In genomic region chr7:142301923-142302550, GRCh38 we compare ENCODE assay signal across 2 cellular contexts.
TF ChIP-seq lines count a peak whose summit lies in the region.

No MANE protein-coding gene starts in this region.

TF ChIP-seq in IMR-90, 13 proteins besides CTCF, POLR2A, EP300 and RAD21:
- TF ChIP-seq RCOR1 (IDR thresholded peaks at IDR 0.05; ENCODE audit: insufficient replicate concordance, low read length) = no peak
- no peak for TF ChIP-seq MAFK (IDR thresholded peaks at IDR 0.05; ENCODE audit: low read depth, low read length)
- no peak for TF ChIP-seq BHLHE40 (IDR thresholded peaks at IDR 0.05; ENCODE audit: low read depth, low read length)
- no peak for TF ChIP-seq FOS (IDR thresholded peaks at IDR 0.05; ENCODE audit: low read depth, low read length)
- no peak for TF ChIP-seq SMC3 (IDR thresholded peaks at IDR 0.05; ENCODE audit: low read depth, low read length)
- TF ChIP-seq, protein P1, sequence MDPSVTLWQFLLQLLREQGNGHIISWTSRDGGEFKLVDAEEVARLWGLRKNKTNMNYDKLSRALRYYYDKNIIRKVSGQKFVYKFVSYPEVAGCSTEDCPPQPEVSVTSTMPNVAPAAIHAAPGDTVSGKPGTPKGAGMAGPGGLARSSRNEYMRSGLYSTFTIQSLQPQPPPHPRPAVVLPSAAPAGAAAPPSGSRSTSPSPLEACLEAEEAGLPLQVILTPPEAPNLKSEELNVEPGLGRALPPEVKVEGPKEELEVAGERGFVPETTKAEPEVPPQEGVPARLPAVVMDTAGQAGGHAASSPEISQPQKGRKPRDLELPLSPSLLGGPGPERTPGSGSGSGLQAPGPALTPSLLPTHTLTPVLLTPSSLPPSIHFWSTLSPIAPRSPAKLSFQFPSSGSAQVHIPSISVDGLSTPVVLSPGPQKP (IDR thresholded peaks at IDR 0.05; ENCODE audit: borderline replicate concordance, low read depth, low read length) = no peak
- TF ChIP-seq CEBPB (IDR thresholded peaks at IDR 0.05; ENCODE audit: low read depth, low read length) = no peak
- TF ChIP-seq CHD1 (IDR thresholded peaks at IDR 0.05; ENCODE audit: low read depth, low read length) = no peak
- TF ChIP-seq MAZ (IDR thresholded peaks at IDR 0.05; ENCODE audit: borderline replicate concordance, low read depth, low read length) = no peak
- TF ChIP-seq MXI1 (IDR thresholded peaks at IDR 0.05; ENCODE audit: borderline replicate concordance, low read depth, low read length) = no peak
- no peak for TF ChIP-seq USF2 (IDR thresholded peaks at IDR 0.05; ENCODE audit: low read depth, low read length)
- no peak for TF ChIP-seq RFX5 (IDR thresholded peaks at IDR 0.05; ENCODE audit: low read depth, low read length)
- no peak for TF ChIP-seq NFE2L2 (IDR thresholded peaks at IDR 0.05; ENCODE audit: low read depth, low read length)
TF ChIP-seq in IMR-90: peak in this region for 0.

TF ChIP-seq in GM12878, 131 proteins besides CTCF, POLR2A, EP300 and RAD21:
- no peak for TF ChIP-seq ZNF687 (IDR thresholded peaks at IDR 0.05)
- TF ChIP-seq ESRRA (IDR thresholded peaks at IDR 0.05; ENCODE audit: low read length) = no peak
- TF ChIP-seq BACH1 (IDR thresholded peaks at IDR 0.05; ENCODE audit: borderline replicate concordance) = no peak
- TF ChIP-seq SMC3 (IDR thresholded peaks at IDR 0.05; ENCODE audit: borderline replicate concordance, low read length) = peak; percentile 37; the same call in 1 of the 2 replicates
- TF ChIP-seq, protein P2, sequence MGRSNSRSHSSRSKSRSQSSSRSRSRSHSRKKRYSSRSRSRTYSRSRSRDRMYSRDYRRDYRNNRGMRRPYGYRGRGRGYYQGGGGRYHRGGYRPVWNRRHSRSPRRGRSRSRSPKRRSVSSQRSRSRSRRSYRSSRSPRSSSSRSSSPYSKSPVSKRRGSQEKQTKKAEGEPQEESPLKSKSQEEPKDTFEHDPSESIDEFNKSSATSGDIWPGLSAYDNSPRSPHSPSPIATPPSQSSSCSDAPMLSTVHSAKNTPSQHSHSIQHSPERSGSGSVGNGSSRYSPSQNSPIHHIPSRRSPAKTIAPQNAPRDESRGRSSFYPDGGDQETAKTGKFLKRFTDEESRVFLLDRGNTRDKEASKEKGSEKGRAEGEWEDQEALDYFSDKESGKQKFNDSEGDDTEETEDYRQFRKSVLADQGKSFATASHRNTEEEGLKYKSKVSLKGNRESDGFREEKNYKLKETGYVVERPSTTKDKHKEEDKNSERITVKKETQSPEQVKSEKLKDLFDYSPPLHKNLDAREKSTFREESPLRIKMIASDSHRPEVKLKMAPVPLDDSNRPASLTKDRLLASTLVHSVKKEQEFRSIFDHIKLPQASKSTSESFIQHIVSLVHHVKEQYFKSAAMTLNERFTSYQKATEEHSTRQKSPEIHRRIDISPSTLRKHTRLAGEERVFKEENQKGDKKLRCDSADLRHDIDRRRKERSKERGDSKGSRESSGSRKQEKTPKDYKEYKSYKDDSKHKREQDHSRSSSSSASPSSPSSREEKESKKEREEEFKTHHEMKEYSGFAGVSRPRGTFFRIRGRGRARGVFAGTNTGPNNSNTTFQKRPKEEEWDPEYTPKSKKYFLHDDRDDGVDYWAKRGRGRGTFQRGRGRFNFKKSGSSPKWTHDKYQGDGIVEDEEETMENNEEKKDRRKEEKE (IDR thresholded peaks at IDR 0.05) = no peak
